ENCODE assay signal across 30 cellular contexts in the genomic region with DNA sequence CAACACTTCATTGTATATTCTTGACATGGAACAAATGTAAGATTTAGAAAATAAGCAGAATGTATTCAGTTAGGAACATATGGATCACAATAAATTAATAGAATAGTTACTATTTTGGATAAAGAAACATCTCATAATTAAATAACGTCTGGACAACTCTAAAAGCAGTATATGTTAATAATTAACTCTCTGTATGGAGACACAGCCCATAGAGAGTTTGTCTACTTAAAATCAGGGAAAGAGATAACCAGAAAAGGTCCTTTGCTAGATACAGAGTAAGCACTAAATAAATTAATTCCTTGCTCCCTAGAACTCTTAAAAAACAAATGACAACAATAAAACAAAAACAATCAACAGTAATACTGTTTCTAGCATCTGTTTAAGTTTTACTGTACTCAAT.
"Had no signal": no experiment of that assay in that cellular context is flagged by ENCODE, and none has a peak within 500 bp of the region (broad histone marks: within the 10 kb centered on the region; RNA-seq: fewer than 3 reads in every experiment).

No MANE protein-coding gene starts in this region.

- ATAC-seq: activated CD8-positive, alpha-beta T cell treated with anti-CD3 and anti-CD28 coated beads for 36 hours; activated T-cell treated with anti-CD3 and anti-CD28 coated beads, Interleukin-2, amount 50 U/mL, for 72 hours; SK-N-SH treated with all-trans-retinoic acid at 6 μM for 48 hours had no signal

- H3K4me1 ChIP-seq: ascending aorta, breast epithelium, Peyer's patch, SJSA1 had no signal

- H3K27ac ChIP-seq: ascending aorta, breast epithelium, Peyer's patch, SJSA1, VCaP had no signal

- H3K4me3 ChIP-seq: ascending aorta, breast epithelium, Peyer's patch, SJSA1 had no signal

- H3K36me3 ChIP-seq: ascending aorta, breast epithelium, Peyer's patch, SJSA1 had no signal

- H3K9me3 ChIP-seq: ascending aorta, breast epithelium, Peyer's patch, SJSA1 had no signal

- H3K27me3 ChIP-seq: ascending aorta, breast epithelium, Peyer's patch, SJSA1 had no signal

- DNase-seq: activated CD4-positive, alpha-beta T cell treated with anti-CD3 and anti-CD28 coated beads for 1 hour; activated CD4-positive, alpha-beta T cell treated with anti-CD3 and anti-CD28 coated beads, Interleukin-2, amount 10 ng/mL, durations not matched to agents 24 days and 14 days; activated CD4-positive, alpha-beta T cell treated with anti-CD3 and anti-CD28 coated beads, Interleukin-2, amount 50 U/mL, for 4 hours; activated CD4-positive, CD25-positive, alpha-beta regulatory T cell; activated CD8-positive, alpha-beta T cell treated with anti-CD3 and anti-CD28 coated beads for 36 hours; activated gamma-delta T cell; activated naive CD4-positive, alpha-beta T cell treated with Interleukin-2 at 50 U/mL for 16 hours; activated naive CD8-positive, alpha-beta T cell treated with anti-CD3 and anti-CD28 coated beads, Interleukin-2, amount 10 ng/mL, durations not matched to agents 7 days and 5 days; activated T-cell treated with anti-CD3 and anti-CD28 coated beads, Interleukin-2, amount 50 U/mL, for 1 hour; activated T-cell treated with anti-CD3 and anti-CD28 coated beads, Interleukin-2, amount 50 U/mL, for 72 hours; amygdala; NCI-H1105; NCI-H1417 treated with DMSO at 0.1 percent for 48 hours; NCI-H1694; NCI-H1930; NCI-H2081 treated with DMSO at 0.1 percent for 48 hours; NCI-H226; NCI-H446 treated with DMSO at 0.1 percent for 48 hours; NCI-H524; Peyer's patch; RPMI8226; SHP77 treated with DMSO at 0.1 percent for 48 hours; T-helper 1 cell; T-helper 2 cell; T-helper 9 cell had no signal
